ENCODE assay signal across 8 cellular contexts in genomic region chr15:50145451-50145872, GRCh38. TPM values are rescaled to one million over a fixed set of nuclear protein-coding genes. Genes with fewer than 3 reads are reported as not detected.
A peak's percentile ranks its signal among the peaks of the same experiment; 100 is the strongest.
DNase-seq lines count a peak whose midpoint lies in the region; ATAC-seq and TF ChIP-seq lines count a peak whose summit lies in the region.

No MANE protein-coding gene starts in this region.

- no peaks in the 10 kb centered on the region for H3K36me3 ChIP-seq in OCI-LY3 (replicated peaks; ENCODE audit: low read depth, low read length)
- H3K36me3 ChIP-seq in lower lobe of right lung = no peaks in the 10 kb centered on the region
- H3K36me3 ChIP-seq in aorta (ENCODE audit: control insufficient read depth in 1 of 2, insufficient read depth in 2 of 2, low read length in 1 of 2) = no peaks in the 10 kb centered on the region

- peak; percentile 58 for DNase-seq in NCI-H510A treated with DMSO at 0.1 percent for 48 hours (lab: John Stamatoyannopoulos, UW)
- no peak for DNase-seq in NCI-H510A (lab: John Stamatoyannopoulos, UW)
- peak; percentile 40 for DNase-seq in HuH-7.5 (ENCODE audit: low spot score)
- DNase-seq in dermis microvascular lymphatic vessel endothelial cell (ENCODE audit: low read depth in 2 of 2) = peak; percentile 69 to 76
- DNase-seq in lower lobe of right lung = no peak
- DNase-seq in aorta = no peak

- no peaks in the 10 kb centered on the region for H3K4me1 ChIP-seq in OCI-LY3 (ENCODE audit: low read length)
- H3K4me1 ChIP-seq in lower lobe of right lung = no peaks in the 10 kb centered on the region
- H3K4me1 ChIP-seq in aorta (ENCODE audit: control insufficient read depth in 1 of 2, insufficient read depth in 2 of 2, low read length in 2 of 2) = no peaks in the 10 kb centered on the region

- ATAC-seq in lower lobe of right lung (peak; percentile 86 to 87), aorta (ENCODE audit: low FRiP score) (peak; percentile 91), HG03460 (IDR thresholded peaks at IDR 0.05; ENCODE audit: unreplicated experiment) (no peak)

- H3K27ac ChIP-seq in OCI-LY3 (ENCODE audit: low read length) (no peak overlapping the region), lower lobe of right lung (no peak overlapping the region), aorta (ENCODE audit: low read depth in 1 of 2, low read length in 2 of 2) (no peak overlapping the region)

- H4K20me1 ChIP-seq in OCI-LY3 (ENCODE audit: insufficient read depth, low read length) = no peaks in the 10 kb centered on the region

- no peaks in the 10 kb centered on the region for H3K79me2 ChIP-seq in OCI-LY3 (ENCODE audit: low read length)

- peak; percentile 66 for TF ChIP-seq CTCF in OCI-LY3 (IDR thresholded peaks at IDR 0.05; ENCODE audit: low read depth, low read length)
- peak; percentile 61 for TF ChIP-seq CTCF in lower lobe of right lung (IDR thresholded peaks at IDR 0.05)

- H2AFZ ChIP-seq in OCI-LY3 (ENCODE audit: low read depth, low read length) = no peak overlapping the region; the same call in 1 of the 2 replicates

- H3K9me3 ChIP-seq in OCI-LY3 (ENCODE audit: insufficient read depth, low read length) = no peaks in the 10 kb centered on the region
- H3K9me3 ChIP-seq in lower lobe of right lung = no peaks in the 10 kb centered on the region
- no peaks in the 10 kb centered on the region for H3K9me3 ChIP-seq in aorta (ENCODE audit: control insufficient read depth, low read length)

- H3K9ac ChIP-seq in OCI-LY3 (ENCODE audit: low read length) = no peak overlapping the region

- H3K27me3 ChIP-seq in OCI-LY3 (ENCODE audit: low read depth, low read length) = no peaks in the 10 kb centered on the region
- H3K27me3 ChIP-seq in lower lobe of right lung (ENCODE audit: low read depth) = no peaks in the 10 kb centered on the region
- no peaks in the 10 kb centered on the region for H3K27me3 ChIP-seq in aorta (ENCODE audit: control insufficient read depth in 1 of 2, insufficient read depth in 2 of 2, low read length in 1 of 2)

- no peak overlapping the region for H3K4me3 ChIP-seq in OCI-LY3 (ENCODE audit: low read length)
- no peak overlapping the region for H3K4me3 ChIP-seq in lower lobe of right lung
- H3K4me3 ChIP-seq in aorta (ENCODE audit: low read length in 2 of 2) = no peak overlapping the region

- WGBS in aorta, 2 donors = 1% methylated on average over 2 of the region's 2 CpGs

- intact Hi-C loops in lower lobe of right lung (cut with DNase I) (no loop called here), aorta (cut with DNase I) (loop anchor here (5.0 to 10.0 kb wide), 3 partner anchors 721 to 1791 kb away; partner anchors contain the start of gene FGF7 (in 1 of the 2))

- H3K4me2 ChIP-seq in OCI-LY3 (ENCODE audit: low read length) = peak overlapping the region; percentile 4; the same call in 1 of the 2 replicates

RNA-seq across cellular contexts. Expression of gene ATP8B4, which starts 26.4 kb away (rescaled TPM):
- total RNA-seq in dermis microvascular lymphatic vessel endothelial cell (0.39 and 2.0 TPM in 2 replicates), lower lobe of right lung (9.0 TPM), aorta (10 to 100 TPM; 19.1 to 43.9 TPM)
- 1 to 10 TPM in 1 of 2 donors, under 1 TPM in 1; 0.20 to 2.4 TPM for polyA plus RNA-seq in aorta

RNA-seq across cellular contexts. Expression of gene SLC27A2, which starts 36.5 kb away (rescaled TPM):
- 3.6 and 3.7 TPM in 2 replicates for total RNA-seq in dermis microvascular lymphatic vessel endothelial cell
- 2.9 TPM for total RNA-seq in lower lobe of right lung
- under 1 TPM in 1 of 2 donors, not detected in 1; 0.39 TPM for total RNA-seq in aorta
- 1 to 10 TPM in 1 of 2 donors, not detected in 1; 2.1 TPM for polyA plus RNA-seq in aorta

Comparison
In these comparisons a context has a peak if more than half of its experiments do, and no peak if none do; other contexts are left out.
1. DNase-seq: peak in NCI-H510A treated with DMSO at 0.1 percent for 48 hours (single experiment), HuH-7.5 (single experiment) and dermis microvascular lymphatic vessel endothelial cell (2 of 2); none in NCI-H510A (single experiment), lower lobe of right lung (single experiment) and aorta (0 of 2).